Comparison of ENCODE assay signal across 1 cellular context in the genomic region with DNA sequence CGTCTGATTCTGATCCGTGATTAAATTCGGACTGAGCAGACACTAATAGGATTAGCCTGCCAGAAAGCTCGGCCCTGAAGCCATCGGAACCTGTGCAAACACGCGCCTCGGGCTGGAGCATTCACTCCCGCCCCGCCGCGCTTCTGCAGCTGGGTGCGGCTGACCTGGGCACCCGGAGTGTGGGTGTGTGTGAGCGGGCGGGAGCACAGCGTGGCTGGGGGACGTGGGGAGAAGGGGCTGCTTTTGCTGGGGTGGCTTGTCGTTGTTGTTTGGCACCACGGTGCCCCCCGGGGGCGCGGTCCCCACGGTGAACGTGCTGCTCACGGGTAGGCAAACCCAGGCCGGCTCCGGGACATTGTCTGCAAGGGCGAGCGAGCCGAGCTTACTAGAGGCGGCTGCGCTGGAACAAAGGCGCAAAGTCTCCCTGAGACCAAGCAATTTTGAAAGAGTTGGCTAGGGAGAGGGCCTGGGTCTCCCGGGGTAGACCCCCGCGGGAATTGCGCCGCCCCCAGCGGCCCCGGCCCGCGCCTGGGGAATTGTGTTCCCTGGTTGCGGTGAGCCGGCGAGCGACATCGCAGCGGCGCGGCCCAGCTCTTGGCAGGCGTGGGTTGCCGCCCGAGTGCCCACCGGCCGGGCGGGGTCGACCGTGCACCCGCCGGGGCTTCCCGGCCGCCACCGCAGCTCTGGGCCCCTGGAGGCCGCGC.
TF ChIP-seq lines count a peak whose summit lies in the region.

No MANE protein-coding gene starts in this region.

TF ChIP-seq in HCT116, 20 proteins besides CTCF, POLR2A, EP300 and RAD21 (continued from another document):
- TF ChIP-seq, protein P1, sequence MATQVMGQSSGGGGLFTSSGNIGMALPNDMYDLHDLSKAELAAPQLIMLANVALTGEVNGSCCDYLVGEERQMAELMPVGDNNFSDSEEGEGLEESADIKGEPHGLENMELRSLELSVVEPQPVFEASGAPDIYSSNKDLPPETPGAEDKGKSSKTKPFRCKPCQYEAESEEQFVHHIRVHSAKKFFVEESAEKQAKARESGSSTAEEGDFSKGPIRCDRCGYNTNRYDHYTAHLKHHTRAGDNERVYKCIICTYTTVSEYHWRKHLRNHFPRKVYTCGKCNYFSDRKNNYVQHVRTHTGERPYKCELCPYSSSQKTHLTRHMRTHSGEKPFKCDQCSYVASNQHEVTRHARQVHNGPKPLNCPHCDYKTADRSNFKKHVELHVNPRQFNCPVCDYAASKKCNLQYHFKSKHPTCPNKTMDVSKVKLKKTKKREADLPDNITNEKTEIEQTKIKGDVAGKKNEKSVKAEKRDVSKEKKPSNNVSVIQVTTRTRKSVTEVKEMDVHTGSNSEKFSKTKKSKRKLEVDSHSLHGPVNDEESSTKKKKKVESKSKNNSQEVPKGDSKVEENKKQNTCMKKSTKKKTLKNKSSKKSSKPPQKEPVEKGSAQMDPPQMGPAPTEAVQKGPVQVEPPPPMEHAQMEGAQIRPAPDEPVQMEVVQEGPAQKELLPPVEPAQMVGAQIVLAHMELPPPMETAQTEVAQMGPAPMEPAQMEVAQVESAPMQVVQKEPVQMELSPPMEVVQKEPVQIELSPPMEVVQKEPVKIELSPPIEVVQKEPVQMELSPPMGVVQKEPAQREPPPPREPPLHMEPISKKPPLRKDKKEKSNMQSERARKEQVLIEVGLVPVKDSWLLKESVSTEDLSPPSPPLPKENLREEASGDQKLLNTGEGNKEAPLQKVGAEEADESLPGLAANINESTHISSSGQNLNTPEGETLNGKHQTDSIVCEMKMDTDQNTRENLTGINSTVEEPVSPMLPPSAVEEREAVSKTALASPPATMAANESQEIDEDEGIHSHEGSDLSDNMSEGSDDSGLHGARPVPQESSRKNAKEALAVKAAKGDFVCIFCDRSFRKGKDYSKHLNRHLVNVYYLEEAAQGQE (IDR thresholded peaks at IDR 0.05; ENCODE audit: low read depth) = no peak
- TF ChIP-seq, protein P2, sequence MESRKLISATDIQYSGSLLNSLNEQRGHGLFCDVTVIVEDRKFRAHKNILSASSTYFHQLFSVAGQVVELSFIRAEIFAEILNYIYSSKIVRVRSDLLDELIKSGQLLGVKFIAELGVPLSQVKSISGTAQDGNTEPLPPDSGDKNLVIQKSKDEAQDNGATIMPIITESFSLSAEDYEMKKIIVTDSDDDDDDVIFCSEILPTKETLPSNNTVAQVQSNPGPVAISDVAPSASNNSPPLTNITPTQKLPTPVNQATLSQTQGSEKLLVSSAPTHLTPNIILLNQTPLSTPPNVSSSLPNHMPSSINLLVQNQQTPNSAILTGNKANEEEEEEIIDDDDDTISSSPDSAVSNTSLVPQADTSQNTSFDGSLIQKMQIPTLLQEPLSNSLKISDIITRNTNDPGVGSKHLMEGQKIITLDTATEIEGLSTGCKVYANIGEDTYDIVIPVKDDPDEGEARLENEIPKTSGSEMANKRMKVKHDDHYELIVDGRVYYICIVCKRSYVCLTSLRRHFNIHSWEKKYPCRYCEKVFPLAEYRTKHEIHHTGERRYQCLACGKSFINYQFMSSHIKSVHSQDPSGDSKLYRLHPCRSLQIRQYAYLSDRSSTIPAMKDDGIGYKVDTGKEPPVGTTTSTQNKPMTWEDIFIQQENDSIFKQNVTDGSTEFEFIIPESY (IDR thresholded peaks at IDR 0.05; ENCODE audit: extremely low read depth, insufficient replicate concordance, low read length) = no peak
- TF ChIP-seq EZH2phosphoT487 (IDR thresholded peaks at IDR 0.05; ENCODE audit: borderline replicate concordance) (no peak), ZFX (IDR thresholded peaks at IDR 0.05) (no peak)
TF ChIP-seq in HCT116: peak in this region for 0.
